Comparison of ENCODE assay signal across 16 cellular contexts in the genomic region with DNA sequence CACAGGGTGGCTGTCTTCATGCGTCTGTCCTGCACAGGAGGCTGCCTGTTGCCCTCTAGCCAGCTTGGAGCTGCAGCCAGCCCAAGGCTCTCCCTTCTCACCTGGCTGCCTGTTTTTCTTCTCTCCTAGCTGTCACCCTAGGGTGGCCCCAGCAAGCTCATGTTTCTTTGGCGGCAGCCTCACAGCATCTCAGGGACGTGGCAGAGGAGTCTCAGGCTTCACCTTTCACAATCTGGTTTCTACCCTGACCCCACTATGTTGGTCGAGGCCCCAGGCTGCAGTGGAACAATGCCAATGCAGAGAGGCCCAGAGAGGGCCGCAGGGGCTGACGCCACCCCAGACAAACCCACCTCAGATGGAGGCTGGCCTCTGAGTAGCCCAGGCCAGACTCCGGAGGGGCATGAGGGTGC. TPM values are rescaled to one million over a fixed set of nuclear protein-coding genes. Genes with fewer than 3 reads are reported as not detected.
DNase-seq lines count a peak whose midpoint lies in the region; ATAC-seq and TF ChIP-seq lines count a peak whose summit lies in the region.
"Had no signal": no experiment of that assay in that cellular context is flagged by ENCODE, and none has a peak within 500 bp of the region (broad histone marks: within the 10 kb centered on the region; RNA-seq: fewer than 3 reads in every experiment).

No MANE protein-coding gene starts in this region.

- H2AFZ ChIP-seq in osteoblast (ENCODE audit: low read length) (no peak overlapping the region), mesenchymal stem cell (ENCODE audit: low read depth, low read length) (no peak overlapping the region)

- TF ChIP-seq CTCF in left ventricle myocardium inferior (IDR thresholded peaks at IDR 0.05; ENCODE audit: borderline replicate concordance) (no peak), brain (conservative IDR thresholded peaks at IDR 0.05) (no peak), osteoblast (IDR thresholded peaks at IDR 0.05; ENCODE audit: extremely low read depth, low read depth, low read length) (no peak)

- CTCF ChIA-PET in CD8-positive, alpha-beta memory T cell (lab: Charles Lee): no interaction called here

- no peak overlapping the region for H3K4ac ChIP-seq in mesenchymal stem cell (ENCODE audit: low read depth in 1 of 2, low read length in 2 of 2)

- no peaks in the 10 kb centered on the region for H4K20me1 ChIP-seq in osteoblast (ENCODE audit: insufficient read depth, low read length)

- H4K8ac ChIP-seq in mesenchymal stem cell (ENCODE audit: low read length): no peak overlapping the region

- H3K4me1 Mint-ChIP-seq in brain: peaks cover 25% of the 10 kb centered on the region
- H3K4me1 Mint-ChIP-seq in CD8-positive, alpha-beta memory T cell: peaks cover 0 to 7% (median 2%) of the 10 kb centered on the region in 3 donors

- H3K4me2 ChIP-seq in osteoblast (ENCODE audit: insufficient read depth, low read length) (no peak overlapping the region), mesenchymal stem cell (ENCODE audit: low read length, poor library complexity, severe bottlenecking) (no peak overlapping the region)

- H3K23ac ChIP-seq in mesenchymal stem cell (ENCODE audit: low read length in 2 of 2): no peak overlapping the region

- H3K4me3 Mint-ChIP-seq in brain: peak overlapping the region in 3 of 5 experiments; percentile 16 to 59 (median 35)
- no peak overlapping the region for H3K4me3 Mint-ChIP-seq in CD8-positive, alpha-beta memory T cell
- H3K4me3 Mint-ChIP-seq: H9 had no signal

- H3K9ac ChIP-seq in mesenchymal stem cell (ENCODE audit: low read length): no peak overlapping the region

- no peak overlapping the region for H2AK5ac ChIP-seq in mesenchymal stem cell (ENCODE audit: low read length, severe bottlenecking)

- no peak overlapping the region for H2BK15ac ChIP-seq in mesenchymal stem cell (ENCODE audit: low read depth, poor library complexity, severe bottlenecking)

- H3K18ac ChIP-seq in mesenchymal stem cell (ENCODE audit: low read depth in 1 of 2, low read length in 2 of 2): no peak overlapping the region

- H3K4me1 ChIP-seq in left ventricle myocardium inferior: peaks cover 64% of the 10 kb centered on the region
- H3K4me1 ChIP-seq in right cardiac atrium (ENCODE audit: control insufficient read depth, insufficient read depth, low read length): peaks cover 2% of the 10 kb centered on the region
- H3K4me1 ChIP-seq in osteoblast (ENCODE audit: insufficient read depth, low read length): peaks cover 5% of the 10 kb centered on the region
- peaks cover 21% of the 10 kb centered on the region for H3K4me1 ChIP-seq in mesenchymal stem cell (ENCODE audit: control insufficient read depth, insufficient read depth, low read depth, low read length)
- no peaks in the 10 kb centered on the region for H3K4me1 ChIP-seq in CD8-positive, alpha-beta memory T cell (ENCODE audit: insufficient read depth, low read length)
- H3K4me1 ChIP-seq: Caco-2 had no signal

- 87% methylated on average over 7 of the region's 7 CpGs for WGBS in right cardiac atrium
- 79% methylated on average over 7 of the region's 7 CpGs for WGBS in mesenchymal stem cell

- H4K91ac ChIP-seq in mesenchymal stem cell (ENCODE audit: low read length): no peak overlapping the region

- POLR2A ChIA-PET in CD8-positive, alpha-beta memory T cell (lab: Charles Lee): no interaction called here

- H3K36me3 ChIP-seq in left ventricle myocardium inferior (no peaks in the 10 kb centered on the region), osteoblast (ENCODE audit: insufficient read depth, low read length) (no peaks in the 10 kb centered on the region), mesenchymal stem cell (ENCODE audit: control insufficient read depth in 1 of 2, insufficient read depth in 2 of 2, low read depth in 1 of 2, low read length in 2 of 2) (no peaks in the 10 kb centered on the region), MG63 (no peaks in the 10 kb centered on the region)
- no peaks in the 10 kb centered on the region for H3K36me3 ChIP-seq in CD8-positive, alpha-beta memory T cell (ENCODE audit: insufficient read depth, low read length)

- H3K27me3 ChIP-seq in left ventricle myocardium inferior (ENCODE audit: low read depth) (peaks cover 35% of the 10 kb centered on the region), right cardiac atrium (ENCODE audit: control insufficient read depth, insufficient read depth) (no peaks in the 10 kb centered on the region), osteoblast (ENCODE audit: insufficient read depth, low read length) (peaks cover 23% of the 10 kb centered on the region), mesenchymal stem cell (ENCODE audit: control insufficient read depth in 1 of 2, insufficient read depth in 1 of 2, low read length in 2 of 2) (peaks cover 49 to 52% of the 10 kb centered on the region in 2 experiments), MG63 (no peaks in the 10 kb centered on the region)
- H3K27me3 ChIP-seq in CD8-positive, alpha-beta memory T cell (ENCODE audit: insufficient read depth, low read length, poor library complexity, severe bottlenecking): peaks cover 7% of the 10 kb centered on the region

- no peak overlapping the region for H3K14ac ChIP-seq in mesenchymal stem cell (ENCODE audit: low read length in 2 of 2)

- no peak overlapping the region for H3K4me3 ChIP-seq in left ventricle myocardium inferior
- no peak overlapping the region for H3K4me3 ChIP-seq in right cardiac atrium (ENCODE audit: low read length)
- no peak overlapping the region for H3K4me3 ChIP-seq in osteoblast (ENCODE audit: insufficient read depth, low read length)
- H3K4me3 ChIP-seq in mesenchymal stem cell (ENCODE audit: insufficient read depth in 1 of 2, low read depth in 1 of 2, low read length in 2 of 2): no peak overlapping the region
- H3K4me3 ChIP-seq in MG63: no peak overlapping the region
- H3K4me3 ChIP-seq in CD8-positive, alpha-beta memory T cell (ENCODE audit: low read length): no peak overlapping the region
- H3K4me3 ChIP-seq: SK-N-MC had no signal

- H3K9me3 ChIP-seq in left ventricle myocardium inferior (replicated peaks) (no peaks in the 10 kb centered on the region), right cardiac atrium (ENCODE audit: control insufficient read depth, low read length) (no peaks in the 10 kb centered on the region), osteoblast (ENCODE audit: low read depth, low read length) (no peaks in the 10 kb centered on the region), mesenchymal stem cell (ENCODE audit: control insufficient read depth, low read length) (no peaks in the 10 kb centered on the region), MG63 (no peaks in the 10 kb centered on the region)
- H3K9me3 ChIP-seq in CD8-positive, alpha-beta memory T cell (ENCODE audit: low read length): no peaks in the 10 kb centered on the region
- H3K9me3 ChIP-seq: Caco-2 had no signal

- intact Hi-C loops in left ventricle myocardium inferior (cut with micrococcal nuclease) (no loop called here), right cardiac atrium (cut with DNase I) (no loop called here)

- peak overlapping the region in 1 of 5 experiments; percentile 25 for H3K27ac Mint-ChIP-seq in brain
- no peak overlapping the region for H3K27ac Mint-ChIP-seq in CD8-positive, alpha-beta memory T cell
- H3K27ac Mint-ChIP-seq: H9 had no signal

- ATAC-seq in right cardiac atrium: no peak

- H3K27ac ChIP-seq in left ventricle myocardium inferior (replicated peaks) (peak overlapping the region; percentile 95), right cardiac atrium (ENCODE audit: low read length) (no peak overlapping the region), osteoblast (ENCODE audit: low read depth, low read length) (no peak overlapping the region), mesenchymal stem cell (ENCODE audit: low read length, poor library complexity, severe bottlenecking) (no peak overlapping the region)
- H3K27ac ChIP-seq in CD8-positive, alpha-beta memory T cell (ENCODE audit: low read depth, low read length): no peak overlapping the region
- H3K27ac ChIP-seq: HL-60, SK-N-MC had no signal

- H2BK120ac ChIP-seq in mesenchymal stem cell (ENCODE audit: low read depth, low read length): no peak overlapping the region

- H2BK5ac ChIP-seq in mesenchymal stem cell (ENCODE audit: low read depth, low read length, poor library complexity, severe bottlenecking): no peak overlapping the region

- H3K27me3 Mint-ChIP-seq in brain: peaks cover 44% of the 10 kb centered on the region
- peaks cover 22 to 32% of the 10 kb centered on the region in 2 donors for H3K27me3 Mint-ChIP-seq in CD8-positive, alpha-beta memory T cell

- H3K79me1 ChIP-seq in mesenchymal stem cell (replicated peaks; ENCODE audit: low read length, poor library complexity, severe bottlenecking): no peaks in the 10 kb centered on the region

- H3K79me2 ChIP-seq in osteoblast (ENCODE audit: insufficient read depth, low read length): no peaks in the 10 kb centered on the region

- DNase-seq in left ventricle myocardium inferior (no peak), right cardiac atrium (no peak), osteoblast (ENCODE audit: insufficient read length, low spot score, missing footprints) (peak; percentile 42), mesenchymal stem cell (no peak), MG63 (no peak)
- DNase-seq in CD8-positive, alpha-beta memory T cell: no peak
- DNase-seq: Caco-2, DMS53, H9, NCI-H1048, NCI-H2081, NCI-H2227 treated with DMSO at 0.1 percent for 48 hours, NCI-H524 treated with DMSO at 0.1 percent for 48 hours had no signal

- H2BK12ac ChIP-seq in mesenchymal stem cell (ENCODE audit: low read length in 2 of 2): no peak overlapping the region

- no peaks in the 10 kb centered on the region for H3K9me3 Mint-ChIP-seq in brain
- H3K9me3 Mint-ChIP-seq in CD8-positive, alpha-beta memory T cell: no peaks in the 10 kb centered on the region
- H3K9me3 Mint-ChIP-seq: H9 had no signal

- H3K36me3 Mint-ChIP-seq in brain: no peaks in the 10 kb centered on the region
- no peaks in the 10 kb centered on the region for H3K36me3 Mint-ChIP-seq in CD8-positive, alpha-beta memory T cell

RNA-seq across cellular contexts. Expression of a gene that starts 2.5 kb away (rescaled TPM):
- total RNA-seq in left ventricle myocardium inferior (19.5 TPM), right cardiac atrium (10 to 100 TPM in 2 of 4 donors, 1 to 10 TPM in 2; 4.1 to 12.8 (median 9.2) TPM), osteoblast (not detected in 2 replicates)
- polyA plus RNA-seq in right cardiac atrium (23.9 TPM), brain (ENCODE audit: insufficient read depth, low read depth, low replicate concordance) (123 TPM)
- 0.06 TPM for polyA plus RNA-seq in mesenchymal stem cell (2013, experiment 1 of 2)
- polyA plus RNA-seq in mesenchymal stem cell (2013, experiment 2 of 2): 0.10 TPM
- not detected in 2 replicates for total RNA-seq in MG63 (2014; rRNA removed; shearing (Covaris generic); ENCODE audit: low replicate concordance)
- total RNA-seq in CD8-positive, alpha-beta memory T cell: not detected
- not detected for polyA plus RNA-seq in CD8-positive, alpha-beta memory T cell
- total RNA-seq: Caco-2 had no signal

RNA-seq across cellular contexts. Expression of a gene that starts 47.0 kb away (rescaled TPM):
- 0.77 TPM for total RNA-seq in left ventricle myocardium inferior
- total RNA-seq in right cardiac atrium: under 1 TPM in 2 of 4 donors, not detected in 2; 0.80 to 0.85 TPM
- polyA plus RNA-seq in right cardiac atrium: 0.16 TPM
- 21.5 TPM for polyA plus RNA-seq in brain (ENCODE audit: insufficient read depth, low read depth, low replicate concordance)
- total RNA-seq in osteoblast: 0.72 and 1.5 TPM in 2 replicates
- 3.0 TPM for polyA plus RNA-seq in mesenchymal stem cell (2013, experiment 1 of 2)
- 2.6 TPM for polyA plus RNA-seq in mesenchymal stem cell (2013, experiment 2 of 2)
- total RNA-seq in MG63 (2014; rRNA removed; shearing (Covaris generic); ENCODE audit: low replicate concordance): 81.8 and 89.1 TPM in 2 replicates
- total RNA-seq in CD8-positive, alpha-beta memory T cell: 100 to 1,000 TPM in 1 of 2 experiments, 10 to 100 TPM in 1; 99.0 to 101 TPM
- polyA plus RNA-seq in CD8-positive, alpha-beta memory T cell: 0.17 TPM

RNA-seq across cellular contexts. Expression of a gene that starts 47.7 kb away (rescaled TPM):
- total RNA-seq in left ventricle myocardium inferior (41.8 TPM), right cardiac atrium (10 to 100 TPM; 34.7 to 46.9 (median 42.7) TPM), osteoblast (53.9 and 56.8 TPM in 2 replicates)
- polyA plus RNA-seq in right cardiac atrium (58.1 TPM), brain (ENCODE audit: insufficient read depth, low read depth, low replicate concordance) (81.0 TPM)
- polyA plus RNA-seq in mesenchymal stem cell (2013, experiment 1 of 2): 119 TPM
- polyA plus RNA-seq in mesenchymal stem cell (2013, experiment 2 of 2): 115 TPM
- total RNA-seq in MG63 (2014; rRNA removed; shearing (Covaris generic); ENCODE audit: low replicate concordance): 128 and 161 TPM in 2 replicates
- 10 to 100 TPM; 87.3 to 88.8 TPM for total RNA-seq in CD8-positive, alpha-beta memory T cell
- polyA plus RNA-seq in CD8-positive, alpha-beta memory T cell: 82.7 TPM

Comparison
In these comparisons a context has a peak if more than half of its experiments do, and no peak if none do; other contexts are left out.
1. H3K4me3 Mint-ChIP-seq: peak in brain (3 of 5); none in CD8-positive, alpha-beta memory T cell (0 of 7).
2. RNA of a gene that starts 47.0 kb away (total RNA-seq): 99.0 to 101 TPM in CD8-positive, alpha-beta memory T cell and 81.8 to 89.1 TPM in MG63; 0.80 to 0.85 TPM in right cardiac atrium, 0.77 TPM in left ventricle myocardium inferior (single experiment) and 0.72 to 1.5 TPM in osteoblast; every median in the first group is over 10 times any median in the second.